ENCODE assay signal across 19 cellular contexts in genomic region chr1:168096296-168097165, GRCh38. TPM values are rescaled to one million over a fixed set of nuclear protein-coding genes. Genes with fewer than 3 reads are reported as not detected.
DNase-seq lines count a peak whose midpoint lies in the region; ATAC-seq, FAIRE-seq and TF ChIP-seq lines count a peak whose summit lies in the region.
"Had no signal": no experiment of that assay in that cellular context is flagged by ENCODE, and none has a peak within 500 bp of the region (broad histone marks: within the 10 kb centered on the region; RNA-seq: fewer than 3 reads in every experiment).

No MANE protein-coding gene starts in this region.

- H3K27ac ChIP-seq in right atrium auricular region: no peak overlapping the region
- no peak overlapping the region for H3K27ac ChIP-seq in H1 (ENCODE audit: low read depth, low read length)
- H3K27ac ChIP-seq in MM.1S (ENCODE audit: low read length): no peak overlapping the region
- H3K27ac ChIP-seq: 22Rv1, A549, C4-2B had no signal

- peaks cover 7% of the 10 kb centered on the region for H3K4me1 Mint-ChIP-seq in neural crest cell

- no peak for TF ChIP-seq RAD21 in H1 (IDR thresholded peaks at IDR 0.05 in 1 of 2, conservative IDR thresholded peaks at IDR 0.05 in 1 of 2; ENCODE audit: low read depth in 2 of 2, low read length in 2 of 2)

- no peak overlapping the region for H4K5ac ChIP-seq in H1 (ENCODE audit: insufficient read length, low read depth, low read length)

- H3K79me2 ChIP-seq in H1 (ENCODE audit: control insufficient read depth in 1 of 2, insufficient read depth in 2 of 2, low read length in 2 of 2): no peaks in the 10 kb centered on the region
- H3K79me2 ChIP-seq in MM.1S (ENCODE audit: low read length): no peaks in the 10 kb centered on the region

- no peak overlapping the region for H2BK120ac ChIP-seq in H1 (replicated peaks; ENCODE audit: low read depth, low read length)

- H3K4me3 Mint-ChIP-seq in neural crest cell: no peak overlapping the region
- H3K4me3 Mint-ChIP-seq: CD4-positive, alpha-beta T cell had no signal

- ATAC-seq in Right ventricle myocardium inferior (no peak), HG03025 (IDR thresholded peaks at IDR 0.05; ENCODE audit: low FRiP score, unreplicated experiment) (no peak)
- ATAC-seq: A549 had no signal

- no peak for TF ChIP-seq EP300 in H1 (IDR thresholded peaks at IDR 0.05; ENCODE audit: borderline replicate concordance in 1 of 2, low read depth in 2 of 2, low read length in 2 of 2)

- H3K4me1 ChIP-seq in right atrium auricular region (peaks cover 0 to 5% of the 10 kb centered on the region in 2 donors), H1 (replicated peaks in 1 of 4; ENCODE audit: control insufficient read depth in 3 of 4, insufficient read depth in 4 of 4, low read length in 3 of 4) (peaks cover 0 to 3% (median 0%) of the 10 kb centered on the region in 4 experiments; a peak in 1 of 7 replicates), MM.1S (ENCODE audit: low read length) (no peaks in the 10 kb centered on the region)
- H3K4me1 ChIP-seq: A549, Caco-2 had no signal

- H4K20me1 ChIP-seq in H1 (replicated peaks in 1 of 2; ENCODE audit: control insufficient read depth in 1 of 2, insufficient read depth in 2 of 2, low read length in 2 of 2) (peaks cover 0 to 2% of the 10 kb centered on the region in 2 experiments), MM.1S (ENCODE audit: insufficient read depth, low read length) (no peaks in the 10 kb centered on the region)

- intact Hi-C loops in Right ventricle myocardium inferior (cut with DNase I): no loop called here

- DNase-seq in right atrium auricular region (ENCODE audit: low spot score) (peak; percentile 50), Right ventricle myocardium inferior (ENCODE audit: missing footprints) (no peak), H1 (ENCODE audit: low read depth in 1 of 2, low spot score in 2 of 2) (no peak), neural crest cell (ENCODE audit: low read depth, low spot score) (no peak), NCI-H1092 treated with DMSO at 0.1 percent for 48 hours (lab: John Stamatoyannopoulos, UW) (no peak), MM.1S (no peak), GM19238 (ENCODE audit: insufficient read length, low spot score) (no peak)
- DNase-seq: AML-193; Caco-2; CD4-positive, alpha-beta T cell; DMS79 treated with DMSO at 0.1 percent for 48 hours; GF-D8; HCEC 1CT; IMR-90 had no signal

- no peaks in the 10 kb centered on the region for H3K9me3 ChIP-seq in right atrium auricular region
- H3K9me3 ChIP-seq in H1 (ENCODE audit: insufficient read depth in 2 of 2, low read depth in 1 of 2, low read length in 1 of 2): no peaks in the 10 kb centered on the region
- no peaks in the 10 kb centered on the region for H3K9me3 ChIP-seq in MM.1S (replicated peaks; ENCODE audit: insufficient read depth, low read length)
- H3K9me3 ChIP-seq: A549, Caco-2 had no signal

- H3K9me2 ChIP-seq in MM.1S (replicated peaks; ENCODE audit: insufficient read depth, low read length): no peaks in the 10 kb centered on the region

- POLR2A ChIA-PET in H1 (lab: Charles Lee; ENCODE audit: partially characterized antibody): no interaction called here

- no peak overlapping the region for H2AFZ ChIP-seq in H1 (ENCODE audit: low read length)
- H2AFZ ChIP-seq in MM.1S (ENCODE audit: low read length): no peak overlapping the region

- H3K36me3 ChIP-seq in right atrium auricular region (no peaks in the 10 kb centered on the region), H1 (ENCODE audit: control insufficient read depth in 2 of 4, insufficient read depth in 4 of 4, low read length in 3 of 4) (no peaks in the 10 kb centered on the region; a peak in 3 of 8 replicates), MM.1S (replicated peaks; ENCODE audit: insufficient read depth, low read length) (no peaks in the 10 kb centered on the region)

- H3F3A ChIP-seq in MM.1S (ENCODE audit: insufficient read depth, low read length): no peaks in the 10 kb centered on the region

- H3K23me2 ChIP-seq in H1 (ENCODE audit: low read depth, low read length): no peaks in the 10 kb centered on the region

- H3K27ac Mint-ChIP-seq in neural crest cell (ENCODE audit: unreplicated experiment): peak overlapping the region; percentile 86
- H3K27ac Mint-ChIP-seq: CD4-positive, alpha-beta T cell had no signal

- 0 out of 2 replicates have a peak overlapping the region, but pooled peaks have one; percentile 30 for H4K8ac ChIP-seq in H1 (ENCODE audit: extremely low read depth, insufficient read depth, low read length)

- no peak for FAIRE-seq in H1 (lab: Jason Lieb, UNC)
- FAIRE-seq: A549, HTR-8/SVneo had no signal

- H3K36me3 Mint-ChIP-seq in neural crest cell (ENCODE audit: low read depth): peaks cover 16% of the 10 kb centered on the region

- no peak overlapping the region for H3K18ac ChIP-seq in H1 (ENCODE audit: extremely low read depth, low read length)

- H3K4me2 ChIP-seq in H1 (ENCODE audit: insufficient read depth in 1 of 2, low read depth in 2 of 2, low read length in 2 of 2) (no peak overlapping the region), MM.1S (ENCODE audit: low read depth, low read length) (no peak overlapping the region)
- H3K4me2 ChIP-seq: A549 had no signal

- no peak overlapping the region for H2BK15ac ChIP-seq in H1 (ENCODE audit: low read length)

- TF ChIP-seq POLR2A in H1 (IDR thresholded peaks at IDR 0.05; ENCODE audit: control extremely low read depth in 1 of 2, low read depth in 2 of 2, low read length in 2 of 2): no peak

- H3K27me3 Mint-ChIP-seq in neural crest cell (ENCODE audit: low read depth): no peaks in the 10 kb centered on the region
- H3K27me3 Mint-ChIP-seq: CD4-positive, alpha-beta T cell had no signal

- CTCF ChIA-PET in H1 (lab: Charles Lee; ENCODE audit: partially characterized antibody): interaction anchor here (1.1 to 6.1 kb wide), 3 partner anchors 11 to 49 kb away, joined by 4 to 75 read pairs (median 10); no protein-coding TSS in a partner anchor

- H2BK12ac ChIP-seq in H1 (ENCODE audit: low read depth, low read length): no peak overlapping the region

- no peaks in the 10 kb centered on the region for H3K9me3 Mint-ChIP-seq in neural crest cell
- H3K9me3 Mint-ChIP-seq: CD4-positive, alpha-beta T cell had no signal

- no peak for TF ChIP-seq CTCF in right atrium auricular region (IDR thresholded peaks at IDR 0.05)
- no peak for TF ChIP-seq CTCF in H1 (IDR thresholded peaks at IDR 0.05; ENCODE audit: control extremely low read depth in 1 of 3, insufficient read depth in 1 of 3, low read depth in 1 of 3, low read length in 3 of 3)
- no peak for TF ChIP-seq CTCF in neural crest cell (conservative IDR thresholded peaks at IDR 0.05)
- no peak for TF ChIP-seq CTCF in MM.1S (IDR thresholded peaks at IDR 0.05; ENCODE audit: low read length)

- no peak overlapping the region for H4K91ac ChIP-seq in H1 (replicated peaks; ENCODE audit: insufficient read length, low read length)

- no peaks in the 10 kb centered on the region for H3K27me3 ChIP-seq in right atrium auricular region
- H3K27me3 ChIP-seq in H1 (replicated peaks in 1 of 4; ENCODE audit: control insufficient read depth in 3 of 4, extremely low read depth in 1 of 4, insufficient read depth in 3 of 4, low read length in 3 of 4): no peaks in the 10 kb centered on the region
- no peaks in the 10 kb centered on the region for H3K27me3 ChIP-seq in MM.1S (replicated peaks; ENCODE audit: insufficient read depth, low read length)

- no peak overlapping the region for H3K14ac ChIP-seq in H1 (ENCODE audit: insufficient read length)

- H3K9ac ChIP-seq in H1 (replicated peaks in 1 of 4; ENCODE audit: extremely low read depth in 1 of 4, low read depth in 3 of 4, low read length in 3 of 4) (no peak overlapping the region), MM.1S (ENCODE audit: low read length) (no peak overlapping the region)

- H3K4me3 ChIP-seq in right atrium auricular region: no peak overlapping the region
- H3K4me3 ChIP-seq in H1 (ENCODE audit: extremely low read depth in 1 of 4, insufficient read depth in 2 of 4, low read depth in 3 of 4, low read length in 4 of 4): no peak overlapping the region
- H3K4me3 ChIP-seq in MM.1S (ENCODE audit: low read length): no peak overlapping the region
- H3K4me3 ChIP-seq: A549 had no signal

- no peak overlapping the region for H2BK20ac ChIP-seq in H1 (ENCODE audit: low read length)

- no peak overlapping the region for H3K4ac ChIP-seq in H1 (replicated peaks; ENCODE audit: insufficient read length, low read depth, low read length)

- no peak overlapping the region for H2AK5ac ChIP-seq in H1 (ENCODE audit: low read depth, low read length)

- no peak overlapping the region for H2BK5ac ChIP-seq in H1 (ENCODE audit: low read depth, low read length)

- no peak overlapping the region for H3K56ac ChIP-seq in H1 (replicated peaks; ENCODE audit: insufficient read length, low read depth, low read length)

- WGBS in H1 (ENCODE audit: extremely low coverage in 1 of 2, insufficient coverage in 1 of 2, insufficient read length in 1 of 2, insufficient replicate concordance in 2 of 2, low coverage in 1 of 2, low lambda C conversion rate in 2 of 2, missing lambda C conversion rate in 1 of 2), 2 experiments: 92% methylated on average over 27 of the region's 27 CpGs; no CpG with 5 or more reads in 1 of the 2 experiments

- H3K23ac ChIP-seq in H1 (ENCODE audit: insufficient read length): no peak overlapping the region

- H3K79me1 ChIP-seq in H1 (ENCODE audit: low read depth, low read length): no peaks in the 10 kb centered on the region; the same call in 1 of the 2 replicates

TF ChIP-seq in H1, 55 proteins besides CTCF, POLR2A, EP300 and RAD21 (continues in another document):
- TF ChIP-seq CEBPB (IDR thresholded peaks at IDR 0.05; ENCODE audit: low read depth, low read length) (no peak), PHF8 (conservative IDR thresholded peaks at IDR 0.05; ENCODE audit: low read depth, low read length) (no peak), CBX5 (IDR thresholded peaks at IDR 0.05; ENCODE audit: low read depth, low read length) (no peak), RNF2 (IDR thresholded peaks at IDR 0.05; ENCODE audit: borderline replicate concordance, low read depth, low read length, missing control alignments, poor library complexity, severe bottlenecking) (no peak), KDM5A (IDR thresholded peaks at IDR 0.05; ENCODE audit: low read length) (no peak), HDAC2 (IDR thresholded peaks at IDR 0.05; ENCODE audit: borderline replicate concordance in 1 of 2, low read depth in 2 of 2, low read length in 2 of 2) (no peak)

RNA-seq across cellular contexts. Expression of gene GPR161, which starts 40.2 kb away (rescaled TPM):
- total RNA-seq in right atrium auricular region: 1 to 10 TPM; 2.9 to 3.2 TPM
- 3.0 TPM for total RNA-seq in Right ventricle myocardium inferior
- total RNA-seq in H1 (2021; fragmentation: NEBNext Ultra II Directional; extraction: Animal tissue kit (Norgen Biotek cat#: 25700)): 16.8 and 17.3 TPM in 2 replicates
- polyA plus RNA-seq in H1 (2011; rRNA removed): 13.7 and 17.6 TPM in 2 replicates
- 10.7 TPM for polyA plus RNA-seq in H1 (2011; cell fraction: cytosol; rRNA removed)
- polyA plus RNA-seq in H1 (2011; cell fraction: nucleus; rRNA removed): 27.0 TPM
- 10.6 to 12.4 TPM (median 11.7 TPM) in 4 replicates for polyA plus RNA-seq in H1 (2012, experiment 1 of 2)
- polyA plus RNA-seq in H1 (2012, experiment 2 of 2): 6.1 TPM
- polyA plus RNA-seq in H1 (2013, experiment 1 of 2): 8.6 TPM
- 8.9 TPM for polyA plus RNA-seq in H1 (2013, experiment 2 of 2)
- polyA minus RNA-seq in H1 (2011; rRNA and poly(A)+ RNA removed): 50.2 and 61.7 TPM in 2 replicates
- polyA minus RNA-seq in H1 (2011; cell fraction: cytosol; rRNA and poly(A)+ RNA removed): 11.3 TPM
- 25.8 TPM for polyA minus RNA-seq in H1 (2011; cell fraction: nucleus; rRNA and poly(A)+ RNA removed)
- total RNA-seq in neural crest cell: 47.7 and 48.7 TPM in 2 replicates
- total RNA-seq: CD4-positive, alpha-beta T cell had no signal
